In genomic region chr12:55727643-55728184, GRCh38 we compare ENCODE assay signal across 8 cellular contexts. TPM values are rescaled to one million over a fixed set of nuclear protein-coding genes. Genes with fewer than 3 reads are reported as not detected.
DNase-seq lines count a peak whose midpoint lies in the region; ATAC-seq, FAIRE-seq and TF ChIP-seq lines count a peak whose summit lies in the region.

No MANE protein-coding gene starts in this region.

- H4K20me1 ChIP-seq in HCT116 (ENCODE audit: insufficient read depth): no peaks in the 10 kb centered on the region

- peak; percentile 22; the same call in 1 of the 2 replicates for TF ChIP-seq POLR2A in A549 (IDR thresholded peaks at IDR 0.05; ENCODE audit: low read length)
- TF ChIP-seq POLR2A in HCT116 (IDR thresholded peaks at IDR 0.05; ENCODE audit: borderline replicate concordance, extremely low read depth, insufficient read depth, insufficient read length): no peak

- H3K4me1 Mint-ChIP-seq in activated T-helper 1 cell treated with anti-CD3 and anti-CD28 coated beads, Interleukin-12 subunit alpha, Interleukin-12 subunit beta, Interleukin-2, Interleukin-4 antibody, amounts not matched to agents 30 ng/mL and 10 ng/mL and 1 ng/mL, durations not matched to agents 14 hours and 24 hours and 36 hours (ENCODE audit: low read depth): peaks cover 48% of the 10 kb centered on the region

- H3K4me2 ChIP-seq in A549 (peak overlapping the region; percentile 98), HCT116 (ENCODE audit: low read length) (peak overlapping the region; percentile 95)

- H3K27ac ChIP-seq in A549: peak overlapping the region; percentile 97
- H3K27ac ChIP-seq in HCT116 (ENCODE audit: low read depth, low read length): peak overlapping the region; percentile 94
- peak overlapping the region; percentile 96 to 100 (median 99) for H3K27ac ChIP-seq in heart right ventricle
- peak overlapping the region; percentile 94 for H3K27ac ChIP-seq in psoas muscle

- POLR2A ChIA-PET in A549 (lab: Yijun Ruan, JAX): no interaction called here
- POLR2A ChIA-PET in HCT116 (lab: Charles Lee): no interaction called here

- RAD21 ChIA-PET in HCT116 (lab: Charles Lee; ENCODE audit: low non-redundant PET in 1 of 2, low total read pairs in 2 of 2, uncharacterized antibody in 2 of 2, unreplicated experiment in 2 of 2): no interaction called here

- peak overlapping the region; percentile 69 for H3K27ac Mint-ChIP-seq in activated T-helper 1 cell treated with anti-CD3 and anti-CD28 coated beads, Interleukin-12 subunit alpha, Interleukin-12 subunit beta, Interleukin-2, Interleukin-4 antibody, amounts not matched to agents 30 ng/mL and 10 ng/mL and 1 ng/mL, durations not matched to agents 14 hours and 24 hours and 36 hours

- 1% methylated on average over 8 of the region's 9 CpGs for WGBS in A549 (ENCODE audit: missing lambda C conversion rate)
- 5 to 15% methylated on average over 9 of the region's 9 CpGs for WGBS in heart right ventricle, 2 donors
- WGBS in psoas muscle, 3 donors: 9 to 21% (median 12%) methylated on average over 8 to 9 of the region's 9 CpGs

- H3K4me3 Mint-ChIP-seq in activated T-helper 1 cell treated with anti-CD3 and anti-CD28 coated beads, Interleukin-12 subunit alpha, Interleukin-12 subunit beta, Interleukin-2, Interleukin-4 antibody, amounts not matched to agents 30 ng/mL and 10 ng/mL and 1 ng/mL, durations not matched to agents 14 hours and 24 hours and 36 hours: peak overlapping the region; percentile 81

- peaks cover 22% of the 10 kb centered on the region for H3K79me2 ChIP-seq in HCT116 (ENCODE audit: insufficient read depth, low read length)

- DNase-seq in A549 (ENCODE audit: low read depth in 1 of 2, low spot score in 1 of 2) (peak; percentile 41 to 46), HCT116 (ENCODE audit: low read depth, low spot score) (no peak), heart right ventricle (peak in 1 of 2 donors; percentile 56), psoas muscle (peak; percentile 73 to 88), cortex of kidney (lab: John Stamatoyannopoulos, UW) (no peak), NCI-H345 (lab: John Stamatoyannopoulos, UW) (no peak), NCI-H2029 (lab: John Stamatoyannopoulos, UW) (no peak)
- DNase-seq in activated T-helper 1 cell treated with anti-CD3 and anti-CD28 coated beads, Interleukin-12 subunit alpha, Interleukin-12 subunit beta, Interleukin-2, Interleukin-4 antibody, amounts not matched to agents 30 ng/mL and 10 ng/mL and 1 ng/mL, durations not matched to agents 14 hours and 24 hours and 36 hours (ENCODE audit: low spot score): no peak

- H3K9me3 Mint-ChIP-seq in activated T-helper 1 cell treated with anti-CD3 and anti-CD28 coated beads, Interleukin-12 subunit alpha, Interleukin-12 subunit beta, Interleukin-2, Interleukin-4 antibody, amounts not matched to agents 30 ng/mL and 10 ng/mL and 1 ng/mL, durations not matched to agents 14 hours and 24 hours and 36 hours: no peaks in the 10 kb centered on the region

- peaks cover 1% of the 10 kb centered on the region for H3K27me3 Mint-ChIP-seq in activated T-helper 1 cell treated with anti-CD3 and anti-CD28 coated beads, Interleukin-12 subunit alpha, Interleukin-12 subunit beta, Interleukin-2, Interleukin-4 antibody, amounts not matched to agents 30 ng/mL and 10 ng/mL and 1 ng/mL, durations not matched to agents 14 hours and 24 hours and 36 hours (ENCODE audit: insufficient read depth)

- H3K36me3 Mint-ChIP-seq in activated T-helper 1 cell treated with anti-CD3 and anti-CD28 coated beads, Interleukin-12 subunit alpha, Interleukin-12 subunit beta, Interleukin-2, Interleukin-4 antibody, amounts not matched to agents 30 ng/mL and 10 ng/mL and 1 ng/mL, durations not matched to agents 14 hours and 24 hours and 36 hours (ENCODE audit: low read depth): peaks cover 22% of the 10 kb centered on the region

- no peaks in the 10 kb centered on the region for H3K9me2 ChIP-seq in HCT116 (ENCODE audit: insufficient read depth)

- H3K9me3 ChIP-seq in A549: no peaks in the 10 kb centered on the region
- H3K9me3 ChIP-seq in HCT116 (ENCODE audit: control insufficient read depth in 1 of 2, insufficient read depth in 1 of 2, low read depth in 1 of 2, low read length in 2 of 2): no peaks in the 10 kb centered on the region
- no peaks in the 10 kb centered on the region for H3K9me3 ChIP-seq in heart right ventricle
- no peaks in the 10 kb centered on the region for H3K9me3 ChIP-seq in psoas muscle

- intact Hi-C loops in HCT116 (cut with micrococcal nuclease): no loop called here
- intact Hi-C loops in activated T-helper 1 cell treated with anti-CD3 and anti-CD28 coated beads, Interleukin-12 subunit alpha, Interleukin-12 subunit beta, Interleukin-2, Interleukin-4 antibody, amounts not matched to agents 30 ng/mL and 10 ng/mL and 1 ng/mL, durations not matched to agents 14 hours and 24 hours and 36 hours (cut with micrococcal nuclease): loop anchor here (2.0 kb wide), 2 partner anchors 15 to 89 kb away; partner anchors contain the start of genes GDF11 and SARNP
- intact Hi-C loops in heart right ventricle (cut with DNase I): loop anchor here in 3 of 10 donors (2.0 to 5.0 kb wide), 3 partner anchors 19 to 70 kb away; a partner anchor contains a TSS
- intact Hi-C loops in psoas muscle (cut with DNase I): loop anchor here in 1 of 2 donors (2.0 kb wide), 1 partner anchor 23 kb away; no protein-coding TSS in a partner anchor

- H3K4me3 ChIP-seq in A549: peak overlapping the region; percentile 76
- H3K4me3 ChIP-seq in HCT116 (replicated peaks in 1 of 2; ENCODE audit: low read depth in 1 of 2, low read length in 2 of 2): peak overlapping the region; percentile 88 to 96
- H3K4me3 ChIP-seq in heart right ventricle: peak overlapping the region; percentile 66 to 98 (median 87)
- peak overlapping the region; percentile 98 for H3K4me3 ChIP-seq in psoas muscle

- CTCF ChIA-PET in A549 (lab: Yijun Ruan, JAX): interaction anchor here (0.6 to 3.9 kb wide), 2 partner anchors 10 to 72 kb away, joined by 3 to 58 read pairs; no protein-coding TSS in a partner anchor
- CTCF ChIA-PET in HCT116 (lab: Charles Lee): no interaction called here

- TF ChIP-seq CTCF in A549 (IDR thresholded peaks at IDR 0.05) (no peak), HCT116 (IDR thresholded peaks at IDR 0.05 in 2 of 3, conservative IDR thresholded peaks at IDR 0.05 in 1 of 3; ENCODE audit: borderline replicate concordance in 1 of 3, insufficient read depth in 1 of 3, low read depth in 2 of 3, low read length in 2 of 3) (no peak), heart right ventricle (IDR thresholded peaks at IDR 0.05) (no peak), psoas muscle (IDR thresholded peaks at IDR 0.05) (no peak)

- H2AFZ ChIP-seq in HCT116 (ENCODE audit: low read depth, low read length, poor library complexity, severe bottlenecking): no peak overlapping the region

- TSS peak; percentile 43 for BruUV-seq in HCT116 (replicated peaks; lab: Mats Ljungman, UMichigan)

- TF ChIP-seq RAD21 in A549 (conservative IDR thresholded peaks at IDR 0.05 in 1 of 2, IDR thresholded peaks at IDR 0.05 in 1 of 2): no peak
- TF ChIP-seq RAD21 in HCT116 (IDR thresholded peaks at IDR 0.05; ENCODE audit: low read depth): no peak

- H3K4me1 ChIP-seq in A549: peaks cover 40% of the 10 kb centered on the region
- peaks cover 17 to 45% of the 10 kb centered on the region in 2 experiments for H3K4me1 ChIP-seq in HCT116 (ENCODE audit: control insufficient read depth in 1 of 2, insufficient read depth in 2 of 2, low read length in 2 of 2)
- H3K4me1 ChIP-seq in heart right ventricle: peaks cover 20 to 70% (median 63%) of the 10 kb centered on the region in 9 donors
- H3K4me1 ChIP-seq in psoas muscle: peaks cover 62% of the 10 kb centered on the region

- peak overlapping the region; percentile 93 for H3K9ac ChIP-seq in HCT116 (ENCODE audit: low read length)

- peaks cover 9 to 41% of the 10 kb centered on the region in 2 experiments; a peak in 3 of 4 replicates for H3K36me3 ChIP-seq in HCT116 (ENCODE audit: control insufficient read depth in 1 of 2, insufficient read depth in 2 of 2, low read length in 2 of 2)
- peaks cover 0 to 48% (median 29%) of the 10 kb centered on the region in 9 donors for H3K36me3 ChIP-seq in heart right ventricle
- H3K36me3 ChIP-seq in psoas muscle (ENCODE audit: insufficient read depth in 1 of 2, low read depth in 1 of 2): peaks cover 7 to 53% of the 10 kb centered on the region in 2 donors

- ATAC-seq in A549 (peak in 1 of 2 experiments; percentile 5; a peak in 3 of 6 replicates), HCT116 (no peak), heart right ventricle (peak in 6 of 8 donors; percentile 0 to 11 (median 2)), psoas muscle (peak; percentile 8 to 35 (median 12))

- H3K27me3 ChIP-seq in HCT116 (ENCODE audit: insufficient read depth, low read length) (no peaks in the 10 kb centered on the region), heart right ventricle (no peaks in the 10 kb centered on the region), psoas muscle (ENCODE audit: insufficient read depth in 3 of 3, low read length in 2 of 3) (no peaks in the 10 kb centered on the region)

- TF ChIP-seq EP300 in A549 (IDR thresholded peaks at IDR 0.05): no peak

- no peak for FAIRE-seq in A549 (lab: Jason Lieb, UNC)

RNA-seq across cellular contexts. Expression of gene CD63, which starts 1.1 kb away (rescaled TPM):
- polyA plus RNA-seq in A549 (2011; rRNA removed): 512 and 724 TPM in 2 replicates
- polyA plus RNA-seq in A549 (2012; cell fraction: cytosol; rRNA removed): 639 and 645 TPM in 2 replicates
- 264 and 317 TPM in 2 replicates for polyA plus RNA-seq in A549 (2012; cell fraction: nucleus; rRNA removed)
- 493 to 547 TPM (median 530 TPM) in 3 replicates for polyA plus RNA-seq in A549 (2017; fragmentation: RNase III; extraction: RNeasy Plus Mini Kit Qiagen cat#74134 plus additional on column Dnase treatment)
- polyA minus RNA-seq in A549 (2011; rRNA and poly(A)+ RNA removed): 238 and 252 TPM in 2 replicates
- 355 TPM for total RNA-seq in HCT116 (2021; ENCODE audit: unreplicated experiment)
- polyA plus RNA-seq in HCT116 (2012): 349 and 393 TPM in 2 replicates
- total RNA-seq in activated T-helper 1 cell treated with anti-CD3 and anti-CD28 coated beads, Interleukin-12 subunit alpha, Interleukin-12 subunit beta, Interleukin-2, Interleukin-4 antibody, amounts not matched to agents 30 ng/mL and 10 ng/mL and 1 ng/mL, durations not matched to agents 14 hours and 24 hours and 36 hours: 183 and 198 TPM in 2 replicates
- total RNA-seq in heart right ventricle: 1,000 to 10,000 TPM in 2 of 10 donors, 100 to 1,000 TPM in 8; 565 to 1,547 (median 768) TPM
- polyA plus RNA-seq in heart right ventricle: 1,000 to 10,000 TPM; 1,333 to 2,861 TPM
- total RNA-seq in psoas muscle: 1,000 to 10,000 TPM in 2 of 4 donors, 100 to 1,000 TPM in 2; 592 to 1,401 (median 983) TPM
- polyA plus RNA-seq in psoas muscle: 1,000 to 10,000 TPM; 1,147 to 2,407 (median 1,257) TPM

RNA-seq across cellular contexts. Expression of gene RDH5, which starts 7.5 kb away (rescaled TPM):
- polyA plus RNA-seq in A549 (2011; rRNA removed) (8.1 and 9.1 TPM in 2 replicates), A549 (2017; fragmentation: RNase III; extraction: RNeasy Plus Mini Kit Qiagen cat#74134 plus additional on column Dnase treatment) (3.4 to 5.4 TPM (median 4.1 TPM) in 3 replicates), heart right ventricle (10 to 100 TPM; 40.1 to 54.5 TPM), psoas muscle (10 to 100 TPM in 2 of 3 donors, 1 to 10 TPM in 1; 7.0 to 14.0 (median 11.9) TPM)
- 7.8 and 8.3 TPM in 2 replicates for polyA plus RNA-seq in A549 (2012; cell fraction: cytosol; rRNA removed)
- polyA plus RNA-seq in A549 (2012; cell fraction: nucleus; rRNA removed): 28.7 and 33.2 TPM in 2 replicates
- 7.1 and 7.8 TPM in 2 replicates for polyA minus RNA-seq in A549 (2011; rRNA and poly(A)+ RNA removed)
- total RNA-seq in HCT116 (2021; ENCODE audit: unreplicated experiment) (6.2 TPM), heart right ventricle (10 to 100 TPM in 6 of 10 donors, 1 to 10 TPM in 4; 4.9 to 25.9 (median 13.6) TPM), psoas muscle (10 to 100 TPM; 11.4 to 25.4 (median 16.0) TPM)
- polyA plus RNA-seq in HCT116 (2012): 3.2 and 3.3 TPM in 2 replicates
- 4.2 and 6.7 TPM in 2 replicates for total RNA-seq in activated T-helper 1 cell treated with anti-CD3 and anti-CD28 coated beads, Interleukin-12 subunit alpha, Interleukin-12 subunit beta, Interleukin-2, Interleukin-4 antibody, amounts not matched to agents 30 ng/mL and 10 ng/mL and 1 ng/mL, durations not matched to agents 14 hours and 24 hours and 36 hours

RNA-seq across cellular contexts. Expression of gene BLOC1S1, which starts 11.9 kb away (rescaled TPM):
- 112 and 115 TPM in 2 replicates for polyA plus RNA-seq in A549 (2011; rRNA removed)
- polyA plus RNA-seq in A549 (2012; cell fraction: cytosol; rRNA removed): 261 and 312 TPM in 2 replicates
- polyA plus RNA-seq in A549 (2012; cell fraction: nucleus; rRNA removed): 103 and 115 TPM in 2 replicates
- 129 to 138 TPM (median 134 TPM) in 3 replicates for polyA plus RNA-seq in A549 (2017; fragmentation: RNase III; extraction: RNeasy Plus Mini Kit Qiagen cat#74134 plus additional on column Dnase treatment)
- 45.1 and 64.8 TPM in 2 replicates for polyA minus RNA-seq in A549 (2011; rRNA and poly(A)+ RNA removed)
- total RNA-seq in HCT116 (2021; ENCODE audit: unreplicated experiment): 85.5 TPM
- 137 and 151 TPM in 2 replicates for polyA plus RNA-seq in HCT116 (2012)
- total RNA-seq in activated T-helper 1 cell treated with anti-CD3 and anti-CD28 coated beads, Interleukin-12 subunit alpha, Interleukin-12 subunit beta, Interleukin-2, Interleukin-4 antibody, amounts not matched to agents 30 ng/mL and 10 ng/mL and 1 ng/mL, durations not matched to agents 14 hours and 24 hours and 36 hours: 62.5 and 64.8 TPM in 2 replicates
- 100 to 1,000 TPM in 5 of 10 donors, 10 to 100 TPM in 5; 68.3 to 136 (median 101) TPM for total RNA-seq in heart right ventricle
- 100 to 1,000 TPM; 305 to 515 TPM for polyA plus RNA-seq in heart right ventricle
- total RNA-seq in psoas muscle: 100 to 1,000 TPM; 127 to 193 (median 165) TPM
- polyA plus RNA-seq in psoas muscle: 100 to 1,000 TPM; 185 to 260 (median 228) TPM

RNA-seq across cellular contexts. Expression of gene GDF11, which starts 15.2 kb away (rescaled TPM):
- 1.2 and 1.4 TPM in 2 replicates for polyA plus RNA-seq in A549 (2011; rRNA removed)
- 4.5 and 5.5 TPM in 2 replicates for polyA plus RNA-seq in A549 (2012; cell fraction: cytosol; rRNA removed)
- polyA plus RNA-seq in A549 (2012; cell fraction: nucleus; rRNA removed): 3.1 and 4.5 TPM in 2 replicates
- polyA plus RNA-seq in A549 (2017; fragmentation: RNase III; extraction: RNeasy Plus Mini Kit Qiagen cat#74134 plus additional on column Dnase treatment): 2.8 to 3.6 TPM (median 3.1 TPM) in 3 replicates
- 3.1 and 3.3 TPM in 2 replicates for polyA minus RNA-seq in A549 (2011; rRNA and poly(A)+ RNA removed)
- total RNA-seq in HCT116 (2021; ENCODE audit: unreplicated experiment): 5.3 TPM
- polyA plus RNA-seq in HCT116 (2012): 5.1 and 6.5 TPM in 2 replicates
- 14.2 and 15.2 TPM in 2 replicates for total RNA-seq in activated T-helper 1 cell treated with anti-CD3 and anti-CD28 coated beads, Interleukin-12 subunit alpha, Interleukin-12 subunit beta, Interleukin-2, Interleukin-4 antibody, amounts not matched to agents 30 ng/mL and 10 ng/mL and 1 ng/mL, durations not matched to agents 14 hours and 24 hours and 36 hours
- total RNA-seq in heart right ventricle: 10 to 100 TPM in 8 of 10 donors, 1 to 10 TPM in 2; 6.2 to 17.6 (median 12.4) TPM
- polyA plus RNA-seq in heart right ventricle: 1 to 10 TPM; 3.2 to 8.3 TPM
- total RNA-seq in psoas muscle: 1 to 10 TPM in 3 of 4 donors, under 1 TPM in 1; 0.88 to 4.8 (median 1.4) TPM
- polyA plus RNA-seq in psoas muscle: 1 to 10 TPM in 2 of 3 donors, under 1 TPM in 1; 0.34 to 3.7 (median 2.3) TPM

RNA-seq across cellular contexts. Expression of gene ITGA7, which starts 20.0 kb away (rescaled TPM):
- polyA plus RNA-seq in A549 (2011; rRNA removed) (1.1 and 1.4 TPM in 2 replicates), A549 (2017; fragmentation: RNase III; extraction: RNeasy Plus Mini Kit Qiagen cat#74134 plus additional on column Dnase treatment) (1.7 to 2.0 TPM (median 1.9 TPM) in 3 replicates), heart right ventricle (100 to 1,000 TPM; 247 to 481 TPM), psoas muscle (100 to 1,000 TPM in 2 of 3 donors, 10 to 100 TPM in 1; 51.8 to 254 (median 152) TPM)
- 0.66 and 1.2 TPM in 2 replicates for polyA plus RNA-seq in A549 (2012; cell fraction: cytosol; rRNA removed)
- polyA plus RNA-seq in A549 (2012; cell fraction: nucleus; rRNA removed): 7.3 and 8.5 TPM in 2 replicates
- 1.5 and 2.8 TPM in 2 replicates for polyA minus RNA-seq in A549 (2011; rRNA and poly(A)+ RNA removed)
- total RNA-seq in HCT116 (2021; ENCODE audit: unreplicated experiment) (17.8 TPM), heart right ventricle (100 to 1,000 TPM; 422 to 750 (median 538) TPM), psoas muscle (100 to 1,000 TPM; 297 to 433 (median 350) TPM)
- 14.7 and 15.0 TPM in 2 replicates for polyA plus RNA-seq in HCT116 (2012)
- total RNA-seq in activated T-helper 1 cell treated with anti-CD3 and anti-CD28 coated beads, Interleukin-12 subunit alpha, Interleukin-12 subunit beta, Interleukin-2, Interleukin-4 antibody, amounts not matched to agents 30 ng/mL and 10 ng/mL and 1 ng/mL, durations not matched to agents 14 hours and 24 hours and 36 hours: 0.88 and 1.1 TPM in 2 replicates

Comparison
In these comparisons a context has a peak if more than half of its experiments do, and no peak if none do; other contexts are left out.
1. DNase-seq: peak in A549 (2 of 2) and psoas muscle (2 of 2); none in HCT116 (single experiment), activated T-helper 1 cell treated with anti-CD3 and anti-CD28 coated beads, Interleukin-12 subunit alpha, Interleukin-12 subunit beta, Interleukin-2, Interleukin-4 antibody, amounts not matched to agents 30 ng/mL and 10 ng/mL and 1 ng/mL, durations not matched to agents 14 hours and 24 hours and 36 hours (single experiment), cortex of kidney (single experiment), NCI-H345 (single experiment) and NCI-H2029 (single experiment).
2. Of the 6 proteins assayed by ChIP-seq in both A549 and HCT116: peak only in A549: POLR2A; only in HCT116: none; in both: none; in neither: 5.
3. Peak in every context shown above with its lines, with median percentiles within 50 percentile points of each other: H3K27ac ChIP-seq and H3K4me3 ChIP-seq.